In the genomic region with DNA sequence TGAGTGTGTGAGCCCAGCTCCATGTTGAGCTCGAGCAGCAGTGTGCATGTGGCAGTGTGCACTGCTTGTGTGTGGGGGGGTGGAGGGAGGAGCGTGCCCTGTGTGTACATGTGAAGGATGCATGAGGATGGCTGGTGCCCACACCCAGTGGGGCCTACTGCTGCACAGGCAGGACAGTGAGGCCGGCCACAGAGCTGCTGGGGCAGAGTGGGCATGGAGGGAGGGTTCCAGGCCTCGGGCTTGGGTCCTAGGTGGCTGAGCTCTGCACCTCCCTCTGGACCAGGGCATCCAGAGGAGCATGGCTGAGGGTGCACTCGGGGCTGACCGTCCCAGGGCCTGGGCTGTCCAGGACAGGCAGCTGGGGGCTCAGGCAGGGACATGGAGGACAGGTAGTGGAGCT, we compare ENCODE assay signal across 2 cellular contexts.
A peak's percentile ranks its signal among the peaks of the same experiment; 100 is the strongest.
TF ChIP-seq lines count a peak whose summit lies in the region.

No MANE protein-coding gene starts in this region.

TF ChIP-seq in GM12878, 131 proteins besides CTCF, POLR2A, EP300 and RAD21:
- TF ChIP-seq POLR2AphosphoS2 (IDR thresholded peaks at IDR 0.05; ENCODE audit: low read depth, low read length) (peak; percentile 46; the same call in 1 of the 2 replicates), NBN (IDR thresholded peaks at IDR 0.05) (no peak)

TF ChIP-seq in WTC11, 78 proteins besides CTCF, POLR2A, EP300 and RAD21:
- TF ChIP-seq ZBTB21 (CRISPR knock-in tag; IDR thresholded peaks at IDR 0.05; ENCODE audit: borderline replicate concordance) = no peak
- TF ChIP-seq SMAD3 (CRISPR knock-in tag; IDR thresholded peaks at IDR 0.05; ENCODE audit: borderline replicate concordance) = no peak
- no peak for TF ChIP-seq ZNF232 (CRISPR knock-in tag; IDR thresholded peaks at IDR 0.05)
- TF ChIP-seq NR1H2 (CRISPR knock-in tag; IDR thresholded peaks at IDR 0.05) = no peak
- TF ChIP-seq, protein P1, sequence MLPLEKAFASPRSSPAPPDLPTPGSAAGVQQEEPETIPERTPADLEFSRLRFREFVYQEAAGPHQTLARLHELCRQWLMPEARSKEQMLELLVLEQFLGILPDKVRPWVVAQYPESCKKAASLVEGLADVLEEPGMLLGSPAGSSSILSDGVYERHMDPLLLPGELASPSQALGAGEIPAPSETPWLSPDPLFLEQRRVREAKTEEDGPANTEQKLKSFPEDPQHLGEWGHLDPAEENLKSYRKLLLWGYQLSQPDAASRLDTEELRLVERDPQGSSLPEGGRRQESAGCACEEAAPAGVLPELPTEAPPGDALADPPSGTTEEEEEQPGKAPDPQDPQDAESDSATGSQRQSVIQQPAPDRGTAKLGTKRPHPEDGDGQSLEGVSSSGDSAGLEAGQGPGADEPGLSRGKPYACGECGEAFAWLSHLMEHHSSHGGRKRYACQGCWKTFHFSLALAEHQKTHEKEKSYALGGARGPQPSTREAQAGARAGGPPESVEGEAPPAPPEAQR (CRISPR knock-in tag; IDR thresholded peaks at IDR 0.05) = no peak
- TF ChIP-seq TEAD1 (CRISPR knock-in tag; IDR thresholded peaks at IDR 0.05) = no peak
- TF ChIP-seq, protein P2, sequence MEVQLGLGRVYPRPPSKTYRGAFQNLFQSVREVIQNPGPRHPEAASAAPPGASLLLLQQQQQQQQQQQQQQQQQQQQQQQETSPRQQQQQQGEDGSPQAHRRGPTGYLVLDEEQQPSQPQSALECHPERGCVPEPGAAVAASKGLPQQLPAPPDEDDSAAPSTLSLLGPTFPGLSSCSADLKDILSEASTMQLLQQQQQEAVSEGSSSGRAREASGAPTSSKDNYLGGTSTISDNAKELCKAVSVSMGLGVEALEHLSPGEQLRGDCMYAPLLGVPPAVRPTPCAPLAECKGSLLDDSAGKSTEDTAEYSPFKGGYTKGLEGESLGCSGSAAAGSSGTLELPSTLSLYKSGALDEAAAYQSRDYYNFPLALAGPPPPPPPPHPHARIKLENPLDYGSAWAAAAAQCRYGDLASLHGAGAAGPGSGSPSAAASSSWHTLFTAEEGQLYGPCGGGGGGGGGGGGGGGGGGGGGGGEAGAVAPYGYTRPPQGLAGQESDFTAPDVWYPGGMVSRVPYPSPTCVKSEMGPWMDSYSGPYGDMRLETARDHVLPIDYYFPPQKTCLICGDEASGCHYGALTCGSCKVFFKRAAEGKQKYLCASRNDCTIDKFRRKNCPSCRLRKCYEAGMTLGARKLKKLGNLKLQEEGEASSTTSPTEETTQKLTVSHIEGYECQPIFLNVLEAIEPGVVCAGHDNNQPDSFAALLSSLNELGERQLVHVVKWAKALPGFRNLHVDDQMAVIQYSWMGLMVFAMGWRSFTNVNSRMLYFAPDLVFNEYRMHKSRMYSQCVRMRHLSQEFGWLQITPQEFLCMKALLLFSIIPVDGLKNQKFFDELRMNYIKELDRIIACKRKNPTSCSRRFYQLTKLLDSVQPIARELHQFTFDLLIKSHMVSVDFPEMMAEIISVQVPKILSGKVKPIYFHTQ (CRISPR knock-in tag; IDR thresholded peaks at IDR 0.05) = no peak
- TF ChIP-seq, protein P3, sequence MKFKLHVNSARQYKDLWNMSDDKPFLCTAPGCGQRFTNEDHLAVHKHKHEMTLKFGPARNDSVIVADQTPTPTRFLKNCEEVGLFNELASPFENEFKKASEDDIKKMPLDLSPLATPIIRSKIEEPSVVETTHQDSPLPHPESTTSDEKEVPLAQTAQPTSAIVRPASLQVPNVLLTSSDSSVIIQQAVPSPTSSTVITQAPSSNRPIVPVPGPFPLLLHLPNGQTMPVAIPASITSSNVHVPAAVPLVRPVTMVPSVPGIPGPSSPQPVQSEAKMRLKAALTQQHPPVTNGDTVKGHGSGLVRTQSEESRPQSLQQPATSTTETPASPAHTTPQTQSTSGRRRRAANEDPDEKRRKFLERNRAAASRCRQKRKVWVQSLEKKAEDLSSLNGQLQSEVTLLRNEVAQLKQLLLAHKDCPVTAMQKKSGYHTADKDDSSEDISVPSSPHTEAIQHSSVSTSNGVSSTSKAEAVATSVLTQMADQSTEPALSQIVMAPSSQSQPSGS (CRISPR knock-in tag; IDR thresholded peaks at IDR 0.05; ENCODE audit: borderline replicate concordance, low read depth) = no peak
- TF ChIP-seq, protein P4, sequence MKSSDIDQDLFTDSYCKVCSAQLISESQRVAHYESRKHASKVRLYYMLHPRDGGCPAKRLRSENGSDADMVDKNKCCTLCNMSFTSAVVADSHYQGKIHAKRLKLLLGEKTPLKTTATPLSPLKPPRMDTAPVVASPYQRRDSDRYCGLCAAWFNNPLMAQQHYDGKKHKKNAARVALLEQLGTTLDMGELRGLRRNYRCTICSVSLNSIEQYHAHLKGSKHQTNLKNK (CRISPR knock-in tag; IDR thresholded peaks at IDR 0.05) = no peak
